In genomic region chr2:173002751-173003541, GRCh38 we compare ENCODE assay signal across 1 cellular context.
TF ChIP-seq lines count a peak whose summit lies in the region.

No MANE protein-coding gene starts in this region.

TF ChIP-seq in WTC11, 78 proteins besides CTCF, POLR2A, EP300 and RAD21 (continued from another document):
- TF ChIP-seq, protein P1, sequence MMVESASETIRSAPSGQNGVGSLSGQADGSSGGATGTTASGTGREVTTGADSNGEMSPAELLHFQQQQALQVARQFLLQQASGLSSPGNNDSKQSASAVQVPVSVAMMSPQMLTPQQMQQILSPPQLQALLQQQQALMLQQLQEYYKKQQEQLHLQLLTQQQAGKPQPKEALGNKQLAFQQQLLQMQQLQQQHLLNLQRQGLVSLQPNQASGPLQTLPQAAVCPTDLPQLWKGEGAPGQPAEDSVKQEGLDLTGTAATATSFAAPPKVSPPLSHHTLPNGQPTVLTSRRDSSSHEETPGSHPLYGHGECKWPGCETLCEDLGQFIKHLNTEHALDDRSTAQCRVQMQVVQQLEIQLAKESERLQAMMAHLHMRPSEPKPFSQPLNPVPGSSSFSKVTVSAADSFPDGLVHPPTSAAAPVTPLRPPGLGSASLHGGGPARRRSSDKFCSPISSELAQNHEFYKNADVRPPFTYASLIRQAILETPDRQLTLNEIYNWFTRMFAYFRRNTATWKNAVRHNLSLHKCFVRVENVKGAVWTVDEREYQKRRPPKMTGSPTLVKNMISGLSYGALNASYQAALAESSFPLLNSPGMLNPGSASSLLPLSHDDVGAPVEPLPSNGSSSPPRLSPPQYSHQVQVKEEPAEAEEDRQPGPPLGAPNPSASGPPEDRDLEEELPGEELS (CRISPR knock-in tag; IDR thresholded peaks at IDR 0.05), result no peak
- TF ChIP-seq E2F4 (CRISPR knock-in tag; IDR thresholded peaks at IDR 0.05; ENCODE audit: borderline replicate concordance, low read depth) (no peak), AFF4 (CRISPR knock-in tag; IDR thresholded peaks at IDR 0.05; ENCODE audit: borderline replicate concordance) (no peak), SMAD3 (CRISPR knock-in tag; IDR thresholded peaks at IDR 0.05; ENCODE audit: borderline replicate concordance) (no peak), CDX4 (CRISPR knock-in tag; IDR thresholded peaks at IDR 0.05; ENCODE audit: borderline replicate concordance) (no peak), ZNF416 (CRISPR knock-in tag; IDR thresholded peaks at IDR 0.05) (no peak), JUN (CRISPR knock-in tag; IDR thresholded peaks at IDR 0.05) (no peak), NR2C2 (CRISPR knock-in tag; IDR thresholded peaks at IDR 0.05) (no peak), GABPB1 (CRISPR knock-in tag; IDR thresholded peaks at IDR 0.05) (no peak), ZNF396 (CRISPR knock-in tag; IDR thresholded peaks at IDR 0.05; ENCODE audit: borderline replicate concordance) (no peak), ZNF317 (CRISPR knock-in tag; IDR thresholded peaks at IDR 0.05; ENCODE audit: borderline replicate concordance, low read depth) (no peak), GTF2I (CRISPR knock-in tag; conservative IDR thresholded peaks at IDR 0.05) (no peak), FOXK1 (CRISPR knock-in tag; IDR thresholded peaks at IDR 0.05) (no peak)
- TF ChIP-seq, protein P2, sequence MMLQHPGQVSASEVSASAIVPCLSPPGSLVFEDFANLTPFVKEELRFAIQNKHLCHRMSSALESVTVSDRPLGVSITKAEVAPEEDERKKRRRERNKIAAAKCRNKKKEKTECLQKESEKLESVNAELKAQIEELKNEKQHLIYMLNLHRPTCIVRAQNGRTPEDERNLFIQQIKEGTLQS (CRISPR knock-in tag; conservative IDR thresholded peaks at IDR 0.05), result no peak
